14 cellular contexts compared by ENCODE assay signal in the genomic region with DNA sequence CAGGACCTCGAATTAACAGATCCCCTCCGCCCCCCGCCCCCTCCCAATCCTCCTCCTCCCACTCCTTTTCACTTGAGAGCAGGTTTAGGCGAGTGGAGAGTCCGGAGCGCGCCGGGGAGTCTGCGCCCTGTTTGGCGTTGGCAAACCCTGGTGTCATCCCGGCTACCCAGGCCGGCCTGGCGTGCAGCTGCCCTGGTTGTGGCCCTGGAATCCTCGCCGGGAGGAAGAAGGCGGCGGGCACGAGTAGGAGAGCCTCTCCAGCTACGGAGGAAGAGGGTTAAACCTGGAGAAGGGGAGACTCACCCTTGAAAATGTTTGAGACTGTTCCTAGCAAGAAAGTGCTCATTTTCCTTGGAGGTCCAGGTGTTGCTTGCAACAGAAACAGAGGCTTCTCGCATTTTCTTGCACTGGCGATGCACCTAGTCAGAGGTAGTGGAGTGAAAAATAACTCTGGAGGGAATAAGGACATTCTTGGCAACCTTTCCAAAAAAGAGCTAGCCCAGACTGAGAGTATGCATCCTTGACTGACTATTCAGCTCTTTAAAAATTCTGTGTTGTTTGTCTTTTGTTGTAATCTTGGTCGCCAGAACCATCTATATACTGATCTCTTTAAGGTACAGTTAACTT. TPM values are rescaled to one million over a fixed set of nuclear protein-coding genes. Genes with fewer than 3 reads are reported as not detected.
DNase-seq lines count a peak whose midpoint lies in the region; ATAC-seq and TF ChIP-seq lines count a peak whose summit lies in the region.
"Had no signal": no experiment of that assay in that cellular context is flagged by ENCODE, and none has a peak within 500 bp of the region (broad histone marks: within the 10 kb centered on the region; RNA-seq: fewer than 3 reads in every experiment).

No MANE protein-coding gene starts in this region.

- no peaks in the 10 kb centered on the region for H3K36me3 Mint-ChIP-seq in CD4-positive, CD25-positive, alpha-beta regulatory T cell
- peaks cover 2% of the 10 kb centered on the region for H3K36me3 Mint-ChIP-seq in neural progenitor cell
- no peaks in the 10 kb centered on the region for H3K36me3 Mint-ChIP-seq in stimulated activated memory B cell treated with anti-CD40 and anti-IgM and Interleukin-4, amounts not matched to agents 10 μg/mL and 1 μg/mL and 100 μg/mL, for 72 hours
- H3K36me3 Mint-ChIP-seq: activated naive CD8-positive, alpha-beta T cell treated with anti-CD3 and anti-CD28 coated beads for 36 hours had no signal

- H3K4me2 ChIP-seq in neural progenitor cell, result peak overlapping the region; percentile 97

- no peak overlapping the region for H2AFZ ChIP-seq in neural progenitor cell (replicated peaks)

- WGBS in esophagus, 2 donors, result 5 to 6% methylated on average over 22 of the region's 22 CpGs

- ATAC-seq in CD4-positive, CD25-positive, alpha-beta regulatory T cell (ENCODE audit: low read depth in 2 of 2), result no peak
- ATAC-seq in HG03025 (IDR thresholded peaks at IDR 0.05; ENCODE audit: low FRiP score, unreplicated experiment), result no peak
- no peak for ATAC-seq in stimulated activated memory B cell treated with anti-CD40 and anti-IgM and Interleukin-4, amounts not matched to agents 10 μg/mL and 1 μg/mL and 100 μg/mL, for 72 hours

- H3K4me3 Mint-ChIP-seq in CD4-positive, CD25-positive, alpha-beta regulatory T cell, result peak overlapping the region; percentile 1 to 74 (median 64)
- peak overlapping the region; percentile 86 for H3K4me3 Mint-ChIP-seq in neural progenitor cell
- H3K4me3 Mint-ChIP-seq in stimulated activated memory B cell treated with anti-CD40 and anti-IgM and Interleukin-4, amounts not matched to agents 10 μg/mL and 1 μg/mL and 100 μg/mL, for 72 hours, result no peak overlapping the region
- H3K4me3 Mint-ChIP-seq: activated CD4-positive, alpha-beta memory T cell treated with anti-CD3 and anti-CD28 coated beads, Interleukin-2, amount 10 ng/mL, durations not matched to agents 7 days and 5 days; activated naive CD8-positive, alpha-beta T cell treated with anti-CD3 and anti-CD28 coated beads for 36 hours had no signal

- peaks cover 82% of the 10 kb centered on the region for H3K79me2 ChIP-seq in neural progenitor cell (ENCODE audit: low read depth)

- peaks cover 0 to 4% (median 0%) of the 10 kb centered on the region in 7 donors for H3K9me3 Mint-ChIP-seq in CD4-positive, CD25-positive, alpha-beta regulatory T cell
- H3K9me3 Mint-ChIP-seq in neural progenitor cell, result no peaks in the 10 kb centered on the region
- no peaks in the 10 kb centered on the region for H3K9me3 Mint-ChIP-seq in stimulated activated memory B cell treated with anti-CD40 and anti-IgM and Interleukin-4, amounts not matched to agents 10 μg/mL and 1 μg/mL and 100 μg/mL, for 72 hours
- H3K9me3 Mint-ChIP-seq: activated CD4-positive, alpha-beta memory T cell treated with anti-CD3 and anti-CD28 coated beads, Interleukin-2, amount 10 ng/mL, durations not matched to agents 7 days and 5 days had no signal

- H3K36me3 ChIP-seq in CD4-positive, CD25-positive, alpha-beta regulatory T cell (ENCODE audit: control insufficient read depth, insufficient read depth, low read length), result no peaks in the 10 kb centered on the region
- no peaks in the 10 kb centered on the region for H3K36me3 ChIP-seq in HUES6 (ENCODE audit: control insufficient read depth, insufficient read depth, low read length)
- H3K36me3 ChIP-seq in esophagus (ENCODE audit: control insufficient read depth in 2 of 2, insufficient read depth in 2 of 2, low read length in 1 of 2), result no peaks in the 10 kb centered on the region
- H3K36me3 ChIP-seq in neural progenitor cell, result peaks cover 15% of the 10 kb centered on the region

- H3K27me3 ChIP-seq in CD4-positive, CD25-positive, alpha-beta regulatory T cell (ENCODE audit: control insufficient read depth, insufficient read depth, low read length), result peaks cover 37% of the 10 kb centered on the region
- H3K27me3 ChIP-seq in HUES6 (ENCODE audit: control insufficient read depth, insufficient read depth, low read length) (peaks cover 67% of the 10 kb centered on the region), esophagus (ENCODE audit: control insufficient read depth in 1 of 2, insufficient read depth in 2 of 2, low read length in 2 of 2) (peaks cover 0 to 5% of the 10 kb centered on the region in 2 donors), neural progenitor cell (no peaks in the 10 kb centered on the region)

- no peak overlapping the region for H3K4me3 ChIP-seq in CD4-positive, CD25-positive, alpha-beta regulatory T cell (ENCODE audit: low read depth, low read length)
- H3K4me3 ChIP-seq in HUES6 (ENCODE audit: low read depth, low read length) (peak overlapping the region; percentile 78), esophagus (ENCODE audit: low read depth in 1 of 2, low read length in 2 of 2) (peak overlapping the region; percentile 66 to 74), neural progenitor cell (peak overlapping the region; percentile 93)

- H3K4me1 Mint-ChIP-seq in CD4-positive, CD25-positive, alpha-beta regulatory T cell, result peaks cover 6 to 21% (median 10%) of the 10 kb centered on the region in 4 donors
- peaks cover 54% of the 10 kb centered on the region for H3K4me1 Mint-ChIP-seq in neural progenitor cell
- no peaks in the 10 kb centered on the region for H3K4me1 Mint-ChIP-seq in stimulated activated memory B cell treated with anti-CD40 and anti-IgM and Interleukin-4, amounts not matched to agents 10 μg/mL and 1 μg/mL and 100 μg/mL, for 72 hours

- H4K20me1 ChIP-seq in neural progenitor cell (ENCODE audit: low read depth), result peaks cover 28% of the 10 kb centered on the region

- H3K27me3 Mint-ChIP-seq in CD4-positive, CD25-positive, alpha-beta regulatory T cell, result peaks cover 72% of the 10 kb centered on the region
- H3K27me3 Mint-ChIP-seq in neural progenitor cell (ENCODE audit: insufficient read depth, low read depth), result peaks cover 11% of the 10 kb centered on the region
- H3K27me3 Mint-ChIP-seq in stimulated activated memory B cell treated with anti-CD40 and anti-IgM and Interleukin-4, amounts not matched to agents 10 μg/mL and 1 μg/mL and 100 μg/mL, for 72 hours, result peaks cover 56% of the 10 kb centered on the region

- H3K9ac ChIP-seq in HUES6 (ENCODE audit: low read length) (no peak overlapping the region), neural progenitor cell (peak overlapping the region; percentile 16)

- peaks cover 0 to 4% of the 10 kb centered on the region in 2 experiments for H3K9me3 ChIP-seq in CD4-positive, CD25-positive, alpha-beta regulatory T cell (ENCODE audit: control insufficient read depth in 2 of 2, low read length in 2 of 2)
- no peaks in the 10 kb centered on the region for H3K9me3 ChIP-seq in HUES6 (ENCODE audit: control insufficient read depth, insufficient read depth, low read depth, low read length)
- no peaks in the 10 kb centered on the region for H3K9me3 ChIP-seq in esophagus (ENCODE audit: control insufficient read depth in 2 of 2, insufficient read depth in 1 of 2, low read depth in 1 of 2, low read length in 1 of 2)
- no peaks in the 10 kb centered on the region for H3K9me3 ChIP-seq in neural progenitor cell (ENCODE audit: low read depth)

- no peak for TF ChIP-seq CTCF in neural progenitor cell (IDR thresholded peaks at IDR 0.05)

- H3F3A ChIP-seq in neural progenitor cell (ENCODE audit: low read depth), result peaks cover 71% of the 10 kb centered on the region

- no peak overlapping the region for H3K27ac Mint-ChIP-seq in CD4-positive, CD25-positive, alpha-beta regulatory T cell
- H3K27ac Mint-ChIP-seq in neural progenitor cell, result peak overlapping the region; percentile 40
- H3K27ac Mint-ChIP-seq in stimulated activated memory B cell treated with anti-CD40 and anti-IgM and Interleukin-4, amounts not matched to agents 10 μg/mL and 1 μg/mL and 100 μg/mL, for 72 hours, result no peak overlapping the region
- H3K27ac Mint-ChIP-seq: activated CD4-positive, alpha-beta memory T cell treated with anti-CD3 and anti-CD28 coated beads, Interleukin-2, amount 10 ng/mL, durations not matched to agents 7 days and 5 days; activated naive CD8-positive, alpha-beta T cell treated with anti-CD3 and anti-CD28 coated beads for 36 hours had no signal

- no peak overlapping the region for H3K27ac ChIP-seq in CD4-positive, CD25-positive, alpha-beta regulatory T cell (ENCODE audit: insufficient read depth, low read length, poor library complexity, severe bottlenecking)
- no peak overlapping the region for H3K27ac ChIP-seq in HUES6 (ENCODE audit: low read depth, low read length)
- H3K27ac ChIP-seq in esophagus (ENCODE audit: low read depth in 2 of 2, low read length in 1 of 2), result peak overlapping the region; percentile 80 to 86
- H3K27ac ChIP-seq in neural progenitor cell, result peak overlapping the region; percentile 77
- H3K27ac ChIP-seq: C4-2B had no signal

- DNase-seq in CD4-positive, CD25-positive, alpha-beta regulatory T cell, result no peak
- DNase-seq in neural progenitor cell (ENCODE audit: low spot score) (no peak), SK-N-DZ (ENCODE audit: low spot score) (no peak), UCSD-AML1 (lab: John Stamatoyannopoulos, UW; ENCODE audit: unreplicated experiment) (no peak)
- DNase-seq: activated CD4-positive, alpha-beta memory T cell treated with anti-CD3 and anti-CD28 coated beads, Interleukin-2, amount 10 ng/mL, durations not matched to agents 7 days and 5 days; activated naive CD8-positive, alpha-beta T cell treated with anti-CD3 and anti-CD28 coated beads for 36 hours; stimulated activated naive CD4-positive, alpha-beta T cell had no signal

- H3K4me1 ChIP-seq in CD4-positive, CD25-positive, alpha-beta regulatory T cell (ENCODE audit: control insufficient read depth, insufficient read depth, low read length, poor library complexity, severe bottlenecking), result peaks cover 21% of the 10 kb centered on the region
- H3K4me1 ChIP-seq in HUES6 (ENCODE audit: control insufficient read depth, insufficient read depth, low read length) (peaks cover 25% of the 10 kb centered on the region), esophagus (ENCODE audit: control insufficient read depth in 2 of 2, insufficient read depth in 2 of 2, low read length in 1 of 2) (peaks cover 0 to 8% of the 10 kb centered on the region in 2 donors), neural progenitor cell (peaks cover 41% of the 10 kb centered on the region)

RNA-seq across cellular contexts. Expression of a gene that starts 1.3 kb away (rescaled TPM):
- not detected for total RNA-seq in CD4-positive, CD25-positive, alpha-beta regulatory T cell
- polyA plus RNA-seq in CD4-positive, CD25-positive, alpha-beta regulatory T cell, result not detected
- polyA plus RNA-seq in esophagus, result 1 to 10 TPM; 8.5 to 9.6 TPM
- 94.7 and 132 TPM in 2 replicates for total RNA-seq in neural progenitor cell (ENCODE audit: low replicate concordance)
- polyA plus RNA-seq in SK-N-DZ (2014; cell fraction: cytosol; rRNA removed), result not detected in 2 replicates
- polyA plus RNA-seq in SK-N-DZ (2014; cell fraction: nucleus; rRNA removed), result not detected in 2 replicates
- total RNA-seq: activated CD4-positive, alpha-beta memory T cell treated with anti-CD3 and anti-CD28 coated beads, Interleukin-2, amount 10 ng/mL, durations not matched to agents 7 days and 5 days; activated naive CD8-positive, alpha-beta T cell treated with anti-CD3 and anti-CD28 coated beads for 36 hours; OCI-LY7; T-helper 1 cell treated with Interleukin-12 subunit alpha and Interleukin-12 subunit beta and Interleukin-4 antibody, amounts not matched to agents 30 ng/mL and 1 ng/mL, for 36 hours had no signal

Comparison
In these comparisons a context has a peak if more than half of its experiments do, and no peak if none do; other contexts are left out.
1. H3K27ac ChIP-seq: peak in esophagus (2 of 2) and neural progenitor cell (single experiment); none in CD4-positive, CD25-positive, alpha-beta regulatory T cell (single experiment) and HUES6 (single experiment).
2. RNA of a gene that starts 1.3 kb away (total RNA-seq): 94.7 to 132 TPM in neural progenitor cell; not detected in CD4-positive, CD25-positive, alpha-beta regulatory T cell (single experiment); every median in the first group is over 10 times any median in the second.